In the genomic region with DNA sequence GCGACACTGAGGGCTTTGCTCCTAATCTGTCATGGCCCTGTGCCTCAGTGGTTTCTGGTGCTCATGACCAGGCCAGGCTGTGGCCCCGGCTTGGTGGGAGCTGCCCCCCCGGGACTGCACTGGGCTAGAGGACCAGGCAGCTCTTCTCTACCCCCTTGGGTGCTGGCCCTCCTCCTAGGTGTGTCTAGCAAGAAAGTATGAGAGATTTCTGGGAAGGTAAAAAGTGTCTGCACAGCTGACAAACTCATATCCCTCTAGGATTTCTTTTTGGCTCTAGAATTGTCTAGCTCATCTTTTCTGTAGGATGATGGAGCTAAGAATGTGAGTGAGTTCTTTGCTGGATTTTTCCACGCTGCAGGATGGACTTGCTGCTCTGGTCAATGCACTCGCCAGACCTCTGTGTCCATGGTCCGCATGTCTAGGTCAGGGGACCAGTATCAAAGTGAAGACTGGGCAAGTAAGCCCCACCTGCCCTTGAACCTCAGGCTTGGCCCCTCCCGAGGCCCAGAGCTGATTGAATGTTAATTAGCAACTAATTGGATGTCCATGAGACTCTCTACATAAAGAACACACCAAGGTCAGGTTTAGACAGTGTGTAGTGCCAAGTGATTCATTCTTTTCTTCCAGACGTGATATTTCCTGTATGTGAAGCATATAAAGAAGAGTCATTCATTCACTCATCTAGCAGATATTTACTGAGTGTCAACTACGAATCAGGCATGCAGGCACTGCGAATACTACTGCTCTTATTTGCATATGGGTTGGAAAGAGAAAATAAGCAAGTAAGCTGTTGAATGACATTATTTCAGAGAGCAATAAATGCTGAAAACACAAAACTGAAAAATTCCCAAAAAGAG, we compare ENCODE assay signal across 1 cellular context.
TF ChIP-seq lines count a peak whose summit lies in the region.

No MANE protein-coding gene starts in this region.

TF ChIP-seq in HepG2, 621 proteins besides CTCF, POLR2A, EP300 and RAD21 (continued from another document):
- TF ChIP-seq, protein P1, sequence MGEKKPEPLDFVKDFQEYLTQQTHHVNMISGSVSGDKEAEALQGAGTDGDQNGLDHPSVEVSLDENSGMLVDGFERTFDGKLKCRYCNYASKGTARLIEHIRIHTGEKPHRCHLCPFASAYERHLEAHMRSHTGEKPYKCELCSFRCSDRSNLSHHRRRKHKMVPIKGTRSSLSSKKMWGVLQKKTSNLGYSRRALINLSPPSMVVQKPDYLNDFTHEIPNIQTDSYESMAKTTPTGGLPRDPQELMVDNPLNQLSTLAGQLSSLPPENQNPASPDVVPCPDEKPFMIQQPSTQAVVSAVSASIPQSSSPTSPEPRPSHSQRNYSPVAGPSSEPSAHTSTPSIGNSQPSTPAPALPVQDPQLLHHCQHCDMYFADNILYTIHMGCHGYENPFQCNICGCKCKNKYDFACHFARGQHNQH (CRISPR knock-in tag; IDR thresholded peaks at IDR 0.05), result 0 out of 2 replicates have a peak, but pooled peaks have one; percentile 16
- TF ChIP-seq, protein P2, sequence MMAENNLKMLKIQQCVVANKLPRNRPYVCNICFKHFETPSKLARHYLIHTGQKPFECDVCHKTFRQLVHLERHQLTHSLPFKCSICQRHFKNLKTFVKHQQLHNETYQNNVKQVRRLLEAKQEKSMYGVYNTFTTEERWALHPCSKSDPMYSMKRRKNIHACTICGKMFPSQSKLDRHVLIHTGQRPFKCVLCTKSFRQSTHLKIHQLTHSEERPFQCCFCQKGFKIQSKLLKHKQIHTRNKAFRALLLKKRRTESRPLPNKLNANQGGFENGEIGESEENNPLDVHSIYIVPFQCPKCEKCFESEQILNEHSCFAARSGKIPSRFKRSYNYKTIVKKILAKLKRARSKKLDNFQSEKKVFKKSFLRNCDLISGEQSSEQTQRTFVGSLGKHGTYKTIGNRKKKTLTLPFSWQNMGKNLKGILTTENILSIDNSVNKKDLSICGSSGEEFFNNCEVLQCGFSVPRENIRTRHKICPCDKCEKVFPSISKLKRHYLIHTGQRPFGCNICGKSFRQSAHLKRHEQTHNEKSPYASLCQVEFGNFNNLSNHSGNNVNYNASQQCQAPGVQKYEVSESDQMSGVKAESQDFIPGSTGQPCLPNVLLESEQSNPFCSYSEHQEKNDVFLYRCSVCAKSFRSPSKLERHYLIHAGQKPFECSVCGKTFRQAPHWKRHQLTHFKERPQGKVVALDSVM (CRISPR knock-in tag; IDR thresholded peaks at IDR 0.05), result 0 out of 2 replicates have a peak, but pooled peaks have one; percentile 2
- TF ChIP-seq, protein P3, sequence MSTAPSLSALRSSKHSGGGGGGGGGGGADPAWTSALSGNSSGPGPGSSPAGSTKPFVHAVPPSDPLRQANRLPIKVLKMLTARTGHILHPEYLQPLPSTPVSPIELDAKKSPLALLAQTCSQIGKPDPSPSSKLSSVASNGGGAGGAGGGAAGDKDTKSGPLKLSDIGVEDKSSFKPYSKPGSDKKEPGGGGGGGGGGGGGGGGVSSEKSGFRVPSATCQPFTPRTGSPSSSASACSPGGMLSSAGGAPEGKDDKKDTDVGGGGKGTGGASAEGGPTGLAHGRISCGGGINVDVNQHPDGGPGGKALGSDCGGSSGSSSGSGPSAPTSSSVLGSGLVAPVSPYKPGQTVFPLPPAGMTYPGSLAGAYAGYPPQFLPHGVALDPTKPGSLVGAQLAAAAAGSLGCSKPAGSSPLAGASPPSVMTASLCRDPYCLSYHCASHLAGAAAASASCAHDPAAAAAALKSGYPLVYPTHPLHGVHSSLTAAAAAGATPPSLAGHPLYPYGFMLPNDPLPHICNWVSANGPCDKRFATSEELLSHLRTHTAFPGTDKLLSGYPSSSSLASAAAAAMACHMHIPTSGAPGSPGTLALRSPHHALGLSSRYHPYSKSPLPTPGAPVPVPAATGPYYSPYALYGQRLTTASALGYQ (CRISPR knock-in tag; IDR thresholded peaks at IDR 0.05), result peak; percentile 16; the same call in 1 of the 2 replicates
- TF ChIP-seq ZNF782 (CRISPR knock-in tag; IDR thresholded peaks at IDR 0.05; ENCODE audit: borderline replicate concordance), result 0 out of 2 replicates have a peak, but pooled peaks have one; percentile 22
- TF ChIP-seq, protein P4, sequence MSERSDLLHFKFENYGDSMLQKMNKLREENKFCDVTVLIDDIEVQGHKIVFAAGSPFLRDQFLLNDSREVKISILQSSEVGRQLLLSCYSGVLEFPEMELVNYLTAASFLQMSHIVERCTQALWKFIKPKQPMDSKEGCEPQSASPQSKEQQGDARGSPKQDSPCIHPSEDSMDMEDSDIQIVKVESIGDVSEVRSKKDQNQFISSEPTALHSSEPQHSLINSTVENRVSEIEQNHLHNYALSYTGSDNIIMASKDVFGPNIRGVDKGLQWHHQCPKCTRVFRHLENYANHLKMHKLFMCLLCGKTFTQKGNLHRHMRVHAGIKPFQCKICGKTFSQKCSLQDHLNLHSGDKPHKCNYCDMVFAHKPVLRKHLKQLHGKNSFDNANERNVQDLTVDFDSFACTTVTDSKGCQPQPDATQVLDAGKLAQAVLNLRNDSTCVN (CRISPR knock-in tag; IDR thresholded peaks at IDR 0.05; ENCODE audit: borderline replicate concordance), result peak; percentile 98
- 0 out of 2 replicates have a peak, but pooled peaks have one; percentile 38 for TF ChIP-seq ZNF121 (CRISPR knock-in tag; IDR thresholded peaks at IDR 0.05)
- TF ChIP-seq BORCS8-MEF2B (CRISPR knock-in tag; IDR thresholded peaks at IDR 0.05), result 0 out of 2 replicates have a peak, but pooled peaks have one; percentile 57
- no peak for TF ChIP-seq DNMT3B (CRISPR knock-in tag; conservative IDR thresholded peaks at IDR 0.05)
- peak; percentile 79 for TF ChIP-seq RARA (CRISPR knock-in tag; IDR thresholded peaks at IDR 0.05)
- no peak for TF ChIP-seq RFXAP (CRISPR knock-in tag; IDR thresholded peaks at IDR 0.05; ENCODE audit: borderline replicate concordance)
- TF ChIP-seq, protein P5, sequence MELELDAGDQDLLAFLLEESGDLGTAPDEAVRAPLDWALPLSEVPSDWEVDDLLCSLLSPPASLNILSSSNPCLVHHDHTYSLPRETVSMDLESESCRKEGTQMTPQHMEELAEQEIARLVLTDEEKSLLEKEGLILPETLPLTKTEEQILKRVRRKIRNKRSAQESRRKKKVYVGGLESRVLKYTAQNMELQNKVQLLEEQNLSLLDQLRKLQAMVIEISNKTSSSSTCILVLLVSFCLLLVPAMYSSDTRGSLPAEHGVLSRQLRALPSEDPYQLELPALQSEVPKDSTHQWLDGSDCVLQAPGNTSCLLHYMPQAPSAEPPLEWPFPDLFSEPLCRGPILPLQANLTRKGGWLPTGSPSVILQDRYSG (CRISPR knock-in tag; IDR thresholded peaks at IDR 0.05), result 0 out of 2 replicates have a peak, but pooled peaks have one; percentile 64
- no peak for TF ChIP-seq KLF16 (CRISPR knock-in tag; IDR thresholded peaks at IDR 0.05)
- 0 out of 2 replicates have a peak, but pooled peaks have one; percentile 12 for TF ChIP-seq ZNF225 (CRISPR knock-in tag; IDR thresholded peaks at IDR 0.05)
- TF ChIP-seq, protein P6, sequence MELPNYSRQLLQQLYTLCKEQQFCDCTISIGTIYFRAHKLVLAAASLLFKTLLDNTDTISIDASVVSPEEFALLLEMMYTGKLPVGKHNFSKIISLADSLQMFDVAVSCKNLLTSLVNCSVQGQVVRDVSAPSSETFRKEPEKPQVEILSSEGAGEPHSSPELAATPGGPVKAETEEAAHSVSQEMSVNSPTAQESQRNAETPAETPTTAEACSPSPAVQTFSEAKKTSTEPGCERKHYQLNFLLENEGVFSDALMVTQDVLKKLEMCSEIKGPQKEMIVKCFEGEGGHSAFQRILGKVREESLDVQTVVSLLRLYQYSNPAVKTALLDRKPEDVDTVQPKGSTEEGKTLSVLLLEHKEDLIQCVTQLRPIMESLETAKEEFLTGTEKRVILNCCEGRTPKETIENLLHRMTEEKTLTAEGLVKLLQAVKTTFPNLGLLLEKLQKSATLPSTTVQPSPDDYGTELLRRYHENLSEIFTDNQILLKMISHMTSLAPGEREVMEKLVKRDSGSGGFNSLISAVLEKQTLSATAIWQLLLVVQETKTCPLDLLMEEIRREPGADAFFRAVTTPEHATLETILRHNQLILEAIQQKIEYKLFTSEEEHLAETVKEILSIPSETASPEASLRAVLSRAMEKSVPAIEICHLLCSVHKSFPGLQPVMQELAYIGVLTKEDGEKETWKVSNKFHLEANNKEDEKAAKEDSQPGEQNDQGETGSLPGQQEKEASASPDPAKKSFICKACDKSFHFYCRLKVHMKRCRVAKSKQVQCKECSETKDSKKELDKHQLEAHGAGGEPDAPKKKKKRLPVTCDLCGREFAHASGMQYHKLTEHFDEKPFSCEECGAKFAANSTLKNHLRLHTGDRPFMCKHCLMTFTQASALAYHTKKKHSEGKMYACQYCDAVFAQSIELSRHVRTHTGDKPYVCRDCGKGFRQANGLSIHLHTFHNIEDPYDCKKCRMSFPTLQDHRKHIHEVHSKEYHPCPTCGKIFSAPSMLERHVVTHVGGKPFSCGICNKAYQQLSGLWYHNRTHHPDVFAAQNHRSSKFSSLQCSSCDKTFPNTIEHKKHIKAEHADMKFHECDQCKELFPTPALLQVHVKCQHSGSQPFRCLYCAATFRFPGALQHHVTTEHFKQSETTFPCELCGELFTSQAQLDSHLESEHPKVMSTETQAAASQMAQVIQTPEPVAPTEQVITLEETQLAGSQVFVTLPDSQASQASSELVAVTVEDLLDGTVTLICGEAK (IDR thresholded peaks at IDR 0.05), result no peak
- TF ChIP-seq, protein P6 (CRISPR knock-in tag; IDR thresholded peaks at IDR 0.05), result 0 out of 2 replicates have a peak, but pooled peaks have one; percentile 6
- peak; percentile 45; the same call in 1 of the 2 replicates for TF ChIP-seq TBX2 (CRISPR knock-in tag; IDR thresholded peaks at IDR 0.05; ENCODE audit: borderline replicate concordance)
- peak; percentile 6; the same call in 1 of the 2 replicates for TF ChIP-seq KDM5B (CRISPR knock-in tag; IDR thresholded peaks at IDR 0.05; ENCODE audit: borderline replicate concordance)
- TF ChIP-seq ARID2 (CRISPR knock-in tag; IDR thresholded peaks at IDR 0.05; ENCODE audit: borderline replicate concordance), result peak; percentile 56; the same call in 1 of the 2 replicates
- no peak for TF ChIP-seq ZSCAN25 (CRISPR knock-in tag; IDR thresholded peaks at IDR 0.05)
- TF ChIP-seq HNF4A (CRISPR knock-in tag; IDR thresholded peaks at IDR 0.05), result peak; percentile 77
- TF ChIP-seq RXRB (CRISPR knock-in tag; IDR thresholded peaks at IDR 0.05; ENCODE audit: borderline replicate concordance), result peak; percentile 15; the same call in 1 of the 2 replicates
TF ChIP-seq in HepG2: peak in this region for 51.
